Comparison of ENCODE assay signal across 9 cellular contexts in genomic region chr7:30464231-30464660, GRCh38. TPM values are rescaled to one million over a fixed set of nuclear protein-coding genes. Genes with fewer than 3 reads are reported as not detected.
DNase-seq lines count a peak whose midpoint lies in the region; ATAC-seq and TF ChIP-seq lines count a peak whose summit lies in the region.
"Had no signal": no experiment of that assay in that cellular context is flagged by ENCODE, and none has a peak within 500 bp of the region (broad histone marks: within the 10 kb centered on the region; RNA-seq: fewer than 3 reads in every experiment).

No MANE protein-coding gene starts in this region.

- H3K27ac ChIP-seq in stomach: peak overlapping the region in 4 of 5 donors; percentile 75 to 91 (median 84)
- H3K27ac ChIP-seq: cardiac muscle cell had no signal

- intact Hi-C loops in stomach (cut with DNase I; ENCODE audit: low total_unique reads): no loop called here

- no peak for TF ChIP-seq EP300 in stomach (IDR thresholded peaks at IDR 0.05)

- peaks cover 9 to 96% (median 41%) of the 10 kb centered on the region in 4 donors for H3K4me1 ChIP-seq in stomach

- no peaks in the 10 kb centered on the region for H3K9me3 Mint-ChIP-seq in osteocyte (ENCODE audit: unreplicated experiment)
- H3K9me3 Mint-ChIP-seq: nephron had no signal

- DNase-seq in fibroblast of peridontal ligament (ENCODE audit: extremely low read depth) (peak; percentile 60), stomach (no peak), GM10266 (ENCODE audit: extremely low spot score) (no peak), osteocyte (ENCODE audit: extremely low spot score, unreplicated experiment) (no peak), inferior parietal cortex (ENCODE audit: extremely low spot score) (no peak)

- TF ChIP-seq CTCF in stomach (IDR thresholded peaks at IDR 0.05) (no peak), GM10266 (IDR thresholded peaks at IDR 0.05; ENCODE audit: control insufficient read depth, insufficient read depth, low read depth, missing control alignments) (no peak), osteocyte (IDR thresholded peaks at IDR 0.05) (no peak)

- no peaks in the 10 kb centered on the region for H3K9me3 ChIP-seq in stomach

- peaks cover 6% of the 10 kb centered on the region for H3K36me3 Mint-ChIP-seq in osteocyte (ENCODE audit: unreplicated experiment)

- no peaks in the 10 kb centered on the region for H3K36me3 ChIP-seq in stomach
- H3K36me3 ChIP-seq: cardiac muscle cell had no signal

- TF ChIP-seq POLR2A in stomach (IDR thresholded peaks at IDR 0.05): no peak

- 59 to 81% (median 76%) methylated on average over 5 of the region's 5 CpGs for WGBS in stomach, 5 donors

- H3K4me3 ChIP-seq in stomach: no peak overlapping the region
- H3K4me3 ChIP-seq: cardiac muscle cell had no signal

- no peak overlapping the region for H3K4me3 Mint-ChIP-seq in osteocyte (ENCODE audit: unreplicated experiment)

- peaks cover 50% of the 10 kb centered on the region for H3K4me1 Mint-ChIP-seq in osteocyte (ENCODE audit: unreplicated experiment)

- no peaks in the 10 kb centered on the region for H3K27me3 Mint-ChIP-seq in osteocyte (ENCODE audit: unreplicated experiment)

- no peak overlapping the region for H3K27ac Mint-ChIP-seq in osteocyte (ENCODE audit: unreplicated experiment)

- ATAC-seq in GM19395 (IDR thresholded peaks at IDR 0.05; ENCODE audit: unreplicated experiment) (peak; percentile 38), HG03521 (IDR thresholded peaks at IDR 0.05; ENCODE audit: unreplicated experiment) (peak; percentile 44)

- H3K27me3 ChIP-seq in stomach: no peaks in the 10 kb centered on the region
- H3K27me3 ChIP-seq: cardiac muscle cell had no signal

RNA-seq across cellular contexts. Expression of gene NOD1, which starts 14.3 kb away (rescaled TPM):
- total RNA-seq in stomach: 10 to 100 TPM in 2 of 5 donors, 1 to 10 TPM in 3; 2.3 to 18.3 (median 7.0) TPM
- 1 to 10 TPM; 4.2 to 6.0 (median 4.7) TPM for polyA plus RNA-seq in stomach
- 7.2 and 8.9 TPM in 2 replicates for total RNA-seq in osteocyte

RNA-seq across cellular contexts. Expression of gene GGCT, which starts 40.4 kb away (rescaled TPM):
- total RNA-seq in stomach: 10 to 100 TPM in 2 of 5 donors, 1 to 10 TPM in 2, not detected in 1; 2.9 to 25.7 (median 11.8) TPM
- polyA plus RNA-seq in stomach: 10 to 100 TPM; 49.2 to 56.5 (median 53.6) TPM
- 24.2 and 26.7 TPM in 2 replicates for total RNA-seq in osteocyte
